Comparison of ENCODE assay signal across 12 cellular contexts in the genomic region with DNA sequence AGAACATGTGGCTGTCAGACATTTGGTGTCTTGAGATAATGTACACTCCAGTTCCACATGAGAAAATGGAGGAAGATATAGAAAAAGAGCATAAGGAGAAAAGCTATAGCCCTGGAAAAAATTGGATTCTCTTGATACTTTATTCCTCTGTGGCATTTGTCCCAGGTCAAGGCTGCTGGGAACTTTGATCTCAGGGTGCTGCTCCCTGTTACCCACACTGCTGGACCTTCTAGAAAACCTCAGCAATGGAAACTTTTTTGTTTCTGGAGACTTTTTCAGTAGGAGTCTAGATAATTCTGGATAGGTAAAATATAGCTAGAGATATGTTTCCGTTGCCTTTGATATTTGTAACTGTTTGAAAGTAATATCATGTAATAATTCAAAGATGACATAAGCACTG. TPM values are rescaled to one million over a fixed set of nuclear protein-coding genes. Genes with fewer than 3 reads are reported as not detected.
"Had no signal": no experiment of that assay in that cellular context is flagged by ENCODE, and none has a peak within 500 bp of the region (broad histone marks: within the 10 kb centered on the region; RNA-seq: fewer than 3 reads in every experiment).

No MANE protein-coding gene starts in this region.

- H3K9ac ChIP-seq: GM23248 had no signal

- H2AFZ ChIP-seq: GM23248, GM23338 had no signal

- H3K4me2 ChIP-seq: GM23338 had no signal

- H3K4me1 ChIP-seq: HAP-1 had no signal

- H3K9me3 ChIP-seq: HAP-1 had no signal

- H3K36me3 ChIP-seq: HAP-1 had no signal

- H3K4me3 ChIP-seq: GM23248, GM23338, HAP-1 had no signal

- H3K9me3 Mint-ChIP-seq: GM23338, H9, HFFc6 had no signal

- DNase-seq: GM23248, GOT3, H7, H9, HCEC 1CT, HFFc6 had no signal

- H3K27ac ChIP-seq: GM23248 had no signal

- ATAC-seq: GM23338, HCT116 had no signal

- H3K4me3 Mint-ChIP-seq: GM23338, H9, HFFc6 had no signal

- FAIRE-seq: H1, H54 had no signal

- H3K4me1 Mint-ChIP-seq: GM23338, H9 had no signal

- H3K27ac Mint-ChIP-seq: GM23338, H9, HFFc6 had no signal

RNA-seq across cellular contexts. Expression of a gene that starts 11.1 kb away (rescaled TPM):
- total RNA-seq: GM23248, GM23338, H1, H7, H9, HFFc6 had no signal
- polyA plus RNA-seq: GM23248, GM23338, H1 had no signal

RNA-seq across cellular contexts. Expression of a gene that starts 20.2 kb away (rescaled TPM):
- total RNA-seq: GM23248, GM23338, H1, H4, H7, H9, HFFc6 had no signal
- polyA plus RNA-seq: GM23338, H1 had no signal

RNA-seq across cellular contexts. Expression of a gene that starts 50.6 kb away (rescaled TPM):
- total RNA-seq: GM23248, GM23338, H1, H4, H7, H9, HFFc6 had no signal
- polyA plus RNA-seq: GM23248, GM23338, H1 had no signal
